Comparison of ENCODE assay signal across 8 cellular contexts in the genomic region with DNA sequence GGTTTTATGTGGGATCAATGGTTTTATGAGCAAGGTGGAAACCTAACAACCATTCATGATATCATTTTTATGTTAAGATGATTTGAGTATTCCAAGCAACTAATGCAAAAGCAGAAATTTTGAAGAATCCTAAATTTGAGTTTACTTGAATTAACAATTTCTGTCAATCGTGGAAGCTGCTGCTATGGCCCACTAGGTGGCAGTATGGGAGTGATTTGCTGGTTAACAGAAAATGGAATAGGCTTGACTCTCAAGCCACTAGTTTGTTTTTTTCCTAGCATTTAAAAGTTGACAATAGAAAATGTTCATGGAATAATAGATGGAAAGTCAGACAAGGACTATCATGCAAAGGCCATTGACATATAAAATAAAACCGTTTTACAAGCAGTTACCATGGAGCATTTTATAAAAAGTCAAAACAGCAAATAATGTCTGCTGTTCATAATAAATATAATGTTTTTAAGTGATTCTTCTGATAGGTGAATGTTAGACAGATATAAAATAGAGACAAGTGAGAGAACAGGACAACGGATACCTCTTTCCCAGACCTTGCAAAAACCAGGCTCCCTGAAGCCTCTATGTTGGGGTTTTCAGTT. TPM values are rescaled to one million over a fixed set of nuclear protein-coding genes. Genes with fewer than 3 reads are reported as not detected.
DNase-seq lines count a peak whose midpoint lies in the region; ATAC-seq, FAIRE-seq and TF ChIP-seq lines count a peak whose summit lies in the region.

No MANE protein-coding gene starts in this region.

- SMC1A ChIA-PET in GM12878 (lab: Charles Lee; ENCODE audit: uncharacterized antibody, unreplicated experiment): interaction anchor here (0.6 to 13.3 kb wide), 14 partner anchors 62 to 551 kb away, joined by 3 to 201 read pairs (median 4); no protein-coding TSS in a partner anchor

- no peaks in the 10 kb centered on the region for H3K36me3 ChIP-seq in KMS-11 (ENCODE audit: insufficient read depth)
- H3K36me3 ChIP-seq in GM12878 (ENCODE audit: control insufficient read depth in 2 of 2, insufficient read depth in 2 of 2, low read length in 1 of 2): no peaks in the 10 kb centered on the region
- H3K36me3 ChIP-seq in kidney epithelial cell (ENCODE audit: control insufficient read depth, insufficient read depth, low read length): no peaks in the 10 kb centered on the region

- H2AFZ ChIP-seq in KMS-11 (ENCODE audit: low read depth): no peak overlapping the region
- H2AFZ ChIP-seq in GM12878 (ENCODE audit: control insufficient read depth, low read depth, low read length): no peak overlapping the region

- H3K36me3 Mint-ChIP-seq in T-cell: no peaks in the 10 kb centered on the region

- peak; percentile 95 for TF ChIP-seq RAD21 in GM12878 (IDR thresholded peaks at IDR 0.05; ENCODE audit: insufficient read depth, low read depth, low read length)

- 1% methylated on average over 3 of the region's 3 CpGs for WGBS in GM12878 (ENCODE audit: insufficient coverage, insufficient replicate concordance, low lambda C conversion rate, missing lambda C conversion rate)

- H3K9me3 ChIP-seq in GM12878 (replicated peaks; ENCODE audit: control insufficient read depth, insufficient read depth, low read length): no peaks in the 10 kb centered on the region

- H4K20me1 ChIP-seq in KMS-11 (ENCODE audit: insufficient read depth): no peaks in the 10 kb centered on the region
- H4K20me1 ChIP-seq in GM12878 (ENCODE audit: control insufficient read depth, insufficient read depth): no peaks in the 10 kb centered on the region

- H3K9ac ChIP-seq in KMS-11: no peak overlapping the region
- H3K9ac ChIP-seq in GM12878 (ENCODE audit: control insufficient read depth, insufficient read depth, low read length): no peak overlapping the region

- H3K79me2 ChIP-seq in KMS-11 (ENCODE audit: insufficient read depth, low read depth) (no peaks in the 10 kb centered on the region), GM12878 (ENCODE audit: control insufficient read depth, insufficient read depth, low read length) (no peaks in the 10 kb centered on the region)

- TF ChIP-seq CTCF in KMS-11 (conservative IDR thresholded peaks at IDR 0.05; ENCODE audit: low read depth, low read length) (peak; percentile 82), GM12878 (IDR thresholded peaks at IDR 0.05 in 2 of 3, conservative IDR thresholded peaks at IDR 0.05 in 1 of 3; ENCODE audit: control insufficient read depth in 2 of 3, extremely low read depth in 1 of 3, insufficient read depth in 1 of 3, low read depth in 3 of 3, low read length in 3 of 3) (peak; percentile 78 to 93 (median 86); a peak in 5 of 6 replicates), kidney epithelial cell (IDR thresholded peaks at IDR 0.05; ENCODE audit: insufficient read depth, low read length, poor library complexity, severe bottlenecking) (peak; percentile 89)

- BruUV-seq in GM12878 (replicated peaks; lab: Mats Ljungman, UMichigan): no TSS peak

- CTCF ChIA-PET in T-cell (lab: Charles Lee) (interaction anchor here (0.6 to 2.5 kb wide), 8 partner anchors 59 to 828 kb away, joined by 3 to 19 read pairs (median 4); no protein-coding TSS in a partner anchor), GM12878 (lab: Yijun Ruan, JAX) (interaction anchor here (0.5 to 13.2 kb wide), 19 partner anchors 8 to 549 kb away, joined by 3 to 200 read pairs (median 5); a partner anchor contains a TSS)

- no peak for TF ChIP-seq EP300 in GM12878 (IDR thresholded peaks at IDR 0.05; ENCODE audit: borderline replicate concordance in 1 of 2, control insufficient read depth in 1 of 2, low read depth in 2 of 2, low read length in 2 of 2)

- H3K27ac Mint-ChIP-seq in T-cell: no peak overlapping the region

- in situ Hi-C loops in GM12878 (cut with MboI): loop anchor here (5.0 kb wide), 2 partner anchors 380 to 520 kb away; no protein-coding TSS in a partner anchor

- intact Hi-C loops in GM12878 (cut with micrococcal nuclease; ENCODE audit: unreplicated experiment): loop anchor here (1.0 to 5.0 kb wide), 5 partner anchors 300 to 550 kb away; no protein-coding TSS in a partner anchor

- H3K27me3 Mint-ChIP-seq in T-cell: no peaks in the 10 kb centered on the region

- peak in 2 of 4 experiments; percentile 33 to 48 for ATAC-seq in T-cell (replicated peaks in 1 of 4)
- ATAC-seq in GM12878: peak; percentile 79
- no peak for ATAC-seq in HG03045 (IDR thresholded peaks at IDR 0.05; ENCODE audit: unreplicated experiment)

- no peak overlapping the region for H3K27ac ChIP-seq in KMS-11
- H3K27ac ChIP-seq in GM12878 (ENCODE audit: control insufficient read depth, insufficient read depth): no peak overlapping the region

- RAD21 ChIA-PET in GM12878 (lab: Charles Lee; ENCODE audit: unreplicated experiment): interaction anchor here (0.6 to 3.4 kb wide), 16 partner anchors 9 to 794 kb away, joined by 3 to 69 read pairs (median 4); no protein-coding TSS in a partner anchor

- POLR2A ChIA-PET in T-cell (lab: Charles Lee) (no interaction called here), GM12878 (lab: Charles Lee) (no interaction called here)

- H3K9me3 Mint-ChIP-seq in T-cell: no peaks in the 10 kb centered on the region

- peaks cover 0 to 6% (median 5%) of the 10 kb centered on the region in 3 donors for H3K4me1 Mint-ChIP-seq in T-cell

- H3K27me3 ChIP-seq in KMS-11 (ENCODE audit: insufficient read depth, low read depth): no peaks in the 10 kb centered on the region
- H3K27me3 ChIP-seq in GM12878 (replicated peaks in 1 of 2; ENCODE audit: control insufficient read depth in 2 of 2, insufficient read depth in 2 of 2, low read length in 1 of 2): no peaks in the 10 kb centered on the region
- no peaks in the 10 kb centered on the region for H3K27me3 ChIP-seq in kidney epithelial cell (ENCODE audit: control insufficient read depth, insufficient read depth, low read length)

- H3K4me3 ChIP-seq in KMS-11 (IDR thresholded peaks at IDR 0.05; ENCODE audit: insufficient read depth, low read depth, low read length) (no peak overlapping the region), GM12878 (no peak overlapping the region), kidney epithelial cell (ENCODE audit: low read depth, low read length) (no peak overlapping the region)

- peak; percentile 65 for FAIRE-seq in GM12878 (lab: Jason Lieb, UNC)

- DNase-seq in NCI-H526 (lab: John Stamatoyannopoulos, UW): peak; percentile 11 to 39
- DNase-seq in NCI-H526 treated with DMSO at 0.1 percent for 48 hours (lab: John Stamatoyannopoulos, UW): no peak
- peak in 31 of 34 experiments; percentile 12 to 57 (median 41) for DNase-seq in T-cell
- peak; percentile 17 for DNase-seq in GM12878 (ENCODE audit: low read depth, low spot score)
- no peak for DNase-seq in kidney epithelial cell (ENCODE audit: low read depth)
- peak; percentile 33 to 42 for DNase-seq in stimulated activated CD4-positive, alpha-beta T cell treated with anti-CD3 and anti-CD28 coated beads, Interleukin-4, amount 100 ng/mL, for 4 hours

- no peak overlapping the region for H3K4me3 Mint-ChIP-seq in T-cell

- H3K4me2 ChIP-seq in KMS-11 (no peak overlapping the region), GM12878 (ENCODE audit: control insufficient read depth, insufficient read depth) (no peak overlapping the region)

- H3K4me1 ChIP-seq in KMS-11 (ENCODE audit: low read depth, poor library complexity, severe bottlenecking) (no peaks in the 10 kb centered on the region), GM12878 (ENCODE audit: control insufficient read depth, insufficient read depth, low read length) (no peaks in the 10 kb centered on the region)

- TF ChIP-seq POLR2A in GM12878 (IDR thresholded peaks at IDR 0.05; ENCODE audit: low read depth, low read length): no peak

TF ChIP-seq in GM12878, 131 proteins besides CTCF, POLR2A, EP300 and RAD21 (continues in another document):
- TF ChIP-seq MEF2A (IDR thresholded peaks at IDR 0.05; ENCODE audit: insufficient read depth, low read depth, low read length) (no peak), PAX8 (IDR thresholded peaks at IDR 0.05) (no peak), SMC3 (IDR thresholded peaks at IDR 0.05; ENCODE audit: borderline replicate concordance, low read length) (peak; percentile 90), SMAD1 (IDR thresholded peaks at IDR 0.05; ENCODE audit: low read depth, partially characterized antibody) (no peak), FOXM1 (IDR thresholded peaks at IDR 0.05; ENCODE audit: low read depth, low read length) (peak; percentile 29; the same call in 1 of the 2 replicates), ZNF24 (IDR thresholded peaks at IDR 0.05) (0 out of 2 replicates have a peak, but pooled peaks have one; percentile 20)
- TF ChIP-seq, protein P1, sequence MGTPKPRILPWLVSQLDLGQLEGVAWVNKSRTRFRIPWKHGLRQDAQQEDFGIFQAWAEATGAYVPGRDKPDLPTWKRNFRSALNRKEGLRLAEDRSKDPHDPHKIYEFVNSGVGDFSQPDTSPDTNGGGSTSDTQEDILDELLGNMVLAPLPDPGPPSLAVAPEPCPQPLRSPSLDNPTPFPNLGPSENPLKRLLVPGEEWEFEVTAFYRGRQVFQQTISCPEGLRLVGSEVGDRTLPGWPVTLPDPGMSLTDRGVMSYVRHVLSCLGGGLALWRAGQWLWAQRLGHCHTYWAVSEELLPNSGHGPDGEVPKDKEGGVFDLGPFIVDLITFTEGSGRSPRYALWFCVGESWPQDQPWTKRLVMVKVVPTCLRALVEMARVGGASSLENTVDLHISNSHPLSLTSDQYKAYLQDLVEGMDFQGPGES (IDR thresholded peaks at IDR 0.05): no peak

RNA-seq across cellular contexts. Expression of a gene that starts 43.0 kb away (rescaled TPM):
- total RNA-seq in T-cell (1 to 10 TPM; 1.2 to 5.5 (median 3.4) TPM), GM12878 (2014; rRNA removed) (7.3 and 7.6 TPM in 2 replicates), GM12878 (2014; rRNA removed; fragmentation: Illumina TruSeq; extraction: Trizol) (9.0 and 10.0 TPM in 2 replicates), GM12878 (2021) (7.6 and 9.0 TPM in 2 replicates), kidney epithelial cell (17.1 and 20.0 TPM in 2 replicates)
- total RNA-seq in GM12878 (2013; cell fraction: nucleolus; rRNA removed): 41.2 and 46.3 TPM in 2 replicates
- polyA plus RNA-seq in GM12878 (2011; ENCODE audit: low read depth): 4.3 TPM
- polyA plus RNA-seq in GM12878 (2011; rRNA removed) (12.4 and 17.2 TPM in 2 replicates), GM12878 (2014; fragmentation: Illumina TruSeq; extraction: Trizol) (10.6 and 12.0 TPM in 2 replicates), GM12878 (2014; fragmentation: Nextera tagmentation; extraction: Ambion mirVana) (10 to 100 TPM in 1 of 2 experiments, 1 to 10 TPM in 1; 6.0 to 10.0 TPM), GM12878 (2014; rRNA removed) (4.0 and 5.5 TPM in 2 replicates), GM12878 (2016; fragmentation: Nextera tagmentation; extraction: Ambion mirVana) (1 to 10 TPM; 9.2 to 9.9 TPM)
- 5.8 and 7.1 TPM in 2 replicates for polyA plus RNA-seq in GM12878 (2011; cell fraction: cytosol; rRNA removed)
- 5.1 and 5.9 TPM in 2 replicates for polyA plus RNA-seq in GM12878 (2011; cell fraction: nucleus; rRNA removed)
- polyA plus RNA-seq in GM12878 (2012): 5.6 and 6.0 TPM in 2 replicates
- polyA minus RNA-seq in GM12878 (2011; rRNA and poly(A)+ RNA removed): 16.1 and 17.8 TPM in 2 replicates
- 3.9 and 5.0 TPM in 2 replicates for polyA minus RNA-seq in GM12878 (2011; cell fraction: cytosol; rRNA and poly(A)+ RNA removed)
- 7.4 and 11.6 TPM in 2 replicates for polyA minus RNA-seq in GM12878 (2011; cell fraction: nucleus; rRNA and poly(A)+ RNA removed)

Comparison
In these comparisons a context has a peak if more than half of its experiments do, and no peak if none do; other contexts are left out.
1. DNase-seq: peak in NCI-H526 (2 of 2), T-cell (31 of 34), GM12878 (single experiment) and stimulated activated CD4-positive, alpha-beta T cell treated with anti-CD3 and anti-CD28 coated beads, Interleukin-4, amount 100 ng/mL, for 4 hours (2 of 2); none in NCI-H526 treated with DMSO at 0.1 percent for 48 hours (single experiment) and kidney epithelial cell (single experiment).
2. Peak in every context shown above with its lines, with median percentiles within 50 percentile points of each other: CTCF ChIP-seq.